Comparison of ENCODE assay signal across 8 cellular contexts in genomic region chr1:62439652-62440371, GRCh38. TPM values are rescaled to one million over a fixed set of nuclear protein-coding genes. Genes with fewer than 3 reads are reported as not detected.
DNase-seq lines count a peak whose midpoint lies in the region; ATAC-seq and TF ChIP-seq lines count a peak whose summit lies in the region.

No MANE protein-coding gene starts in this region.

- H4K20me1 ChIP-seq in DND-41 (ENCODE audit: insufficient read depth, low read length), result peaks cover 64% of the 10 kb centered on the region

- 42 to 50% methylated on average over 4 of the region's 4 CpGs for WGBS in transverse colon (ENCODE audit: low coverage in 1 of 2), 2 donors

- peaks cover 2 to 8% of the 10 kb centered on the region in 2 donors for H3K9me3 Mint-ChIP-seq in effector memory CD8-positive, alpha-beta T cell

- TF ChIP-seq EP300 in transverse colon (IDR thresholded peaks at IDR 0.05; ENCODE audit: low read depth), result no peak

- H3K27me3 ChIP-seq in DND-41 (ENCODE audit: insufficient read depth, low read length, poor library complexity) (no peaks in the 10 kb centered on the region), transverse colon (no peaks in the 10 kb centered on the region)

- H3K9me3 ChIP-seq in DND-41 (ENCODE audit: insufficient read depth, low read length, severe bottlenecking) (no peaks in the 10 kb centered on the region), transverse colon (no peaks in the 10 kb centered on the region)

- TF ChIP-seq POLR2A in transverse colon (IDR thresholded peaks at IDR 0.05), result no peak

- H3K36me3 Mint-ChIP-seq in effector memory CD8-positive, alpha-beta T cell (ENCODE audit: insufficient read depth), result peaks cover 52% of the 10 kb centered on the region

- peak overlapping the region; percentile 93 to 99 for H3K4me3 Mint-ChIP-seq in effector memory CD8-positive, alpha-beta T cell

- no peak overlapping the region for H2AFZ ChIP-seq in DND-41 (ENCODE audit: low read depth, low read length)

- no peaks in the 10 kb centered on the region for H3K27me3 Mint-ChIP-seq in effector memory CD8-positive, alpha-beta T cell

- H3K4me1 ChIP-seq in DND-41 (ENCODE audit: insufficient read depth, low read length), result peaks cover 52% of the 10 kb centered on the region
- H3K4me1 ChIP-seq in transverse colon, result peaks cover 19 to 33% (median 28%) of the 10 kb centered on the region in 4 donors

- H3K4me3 ChIP-seq in DND-41 (ENCODE audit: low read depth in 1 of 2, low read length in 2 of 2) (peak overlapping the region; percentile 13 to 67; a peak in 3 of 4 replicates), transverse colon (no peak overlapping the region)

- H3K36me3 ChIP-seq in DND-41 (ENCODE audit: insufficient read depth, low read length) (peaks cover 50% of the 10 kb centered on the region), transverse colon (peaks cover 0 to 25% (median 9%) of the 10 kb centered on the region in 4 donors)

- peak overlapping the region; percentile 98 for H3K9ac ChIP-seq in DND-41 (ENCODE audit: low read depth, low read length)

- ATAC-seq in DND-41 (ENCODE audit: insufficient read depth, low read depth) (no peak), GM21423 (IDR thresholded peaks at IDR 0.05; ENCODE audit: unreplicated experiment) (peak; percentile 25), omental fat pad (ENCODE audit: low FRiP score) (no peak)
- no peak for ATAC-seq in effector memory CD8-positive, alpha-beta T cell (replicated peaks)

- DNase-seq in DND-41 (no peak), KBM-7 (peak; percentile 28), transverse colon (no peak), NCI-H345 (lab: John Stamatoyannopoulos, UW) (no peak), omental fat pad (ENCODE audit: low spot score) (no peak)
- DNase-seq in effector memory CD8-positive, alpha-beta T cell, result no peak
- DNase-seq in NK-92 treated with Interleukin-12 subunit alpha and Interleukin-12 subunit beta, amount 100 ng/mL, for 24 hours (lab: John Stamatoyannopoulos, UW), result no peak

- peak overlapping the region; percentile 29 to 65 for H3K27ac Mint-ChIP-seq in effector memory CD8-positive, alpha-beta T cell

- in situ Hi-C loops in KBM-7 (cut with MboI; ENCODE audit: low pct_unique_long_range_greater_than_20kb, low sequenced_read_pairs) (no loop called here), transverse colon (cut with MboI; ENCODE audit: low pct_ligation_motif_present in 1 of 4, low pct_unique_long_range_greater_than_20kb in 1 of 4, low sequenced_read_pairs in 3 of 4) (no loop called here)

- intact Hi-C loops in transverse colon (cut with DNase I; ENCODE audit: low total_unique reads), result no loop called here

- TF ChIP-seq CTCF in DND-41 (IDR thresholded peaks at IDR 0.05; ENCODE audit: borderline replicate concordance, extremely low read depth, low read length, poor library complexity, severe bottlenecking) (no peak), transverse colon (IDR thresholded peaks at IDR 0.05) (no peak), omental fat pad (IDR thresholded peaks at IDR 0.05) (no peak)

- H3K79me2 ChIP-seq in DND-41 (ENCODE audit: insufficient read depth, low read length), result peaks cover 89% of the 10 kb centered on the region

- peaks cover 28 to 48% of the 10 kb centered on the region in 2 donors for H3K4me1 Mint-ChIP-seq in effector memory CD8-positive, alpha-beta T cell (ENCODE audit: low read depth in 2 of 2)

- H3K4me2 ChIP-seq in DND-41 (ENCODE audit: insufficient read depth, low read length), result peak overlapping the region; percentile 67

- H3K27ac ChIP-seq in DND-41 (ENCODE audit: low read length) (peak overlapping the region; percentile 29; the same call in 1 of the 2 replicates), transverse colon (no peak overlapping the region)

RNA-seq across cellular contexts. Expression of gene USP1, which starts 3.0 kb away (rescaled TPM):
- total RNA-seq in transverse colon, result 10 to 100 TPM in 3 of 4 donors, 1 to 10 TPM in 1; 6.0 to 26.7 (median 25.0) TPM
- total RNA-seq in omental fat pad, result 10 to 100 TPM; 15.1 to 26.2 (median 16.2) TPM

Comparison
In these comparisons a context has a peak if more than half of its experiments do, and no peak if none do; other contexts are left out.
1. H3K4me3 ChIP-seq: peak in DND-41 (2 of 2); none in transverse colon (0 of 4).